32 cellular contexts compared by ENCODE assay signal in the genomic region with DNA sequence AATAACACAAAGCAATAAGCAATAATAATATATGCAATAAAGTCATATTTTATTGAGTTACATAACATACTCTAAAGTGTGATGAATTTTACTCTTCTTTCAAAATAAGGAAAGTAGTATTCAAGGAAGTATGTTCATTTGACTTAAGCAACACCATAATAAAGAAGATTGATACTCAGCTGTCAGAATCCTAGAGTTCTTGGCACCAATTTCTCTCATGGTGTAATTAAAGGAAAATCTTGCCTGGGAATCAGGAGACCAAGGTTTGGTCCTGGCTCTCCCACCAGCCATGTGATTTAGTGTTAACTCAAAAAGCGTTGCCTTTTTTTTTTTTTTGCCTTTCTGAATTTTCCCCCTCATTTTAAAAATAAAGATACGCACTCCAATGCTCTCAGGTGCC. TPM values are rescaled to one million over a fixed set of nuclear protein-coding genes. Genes with fewer than 3 reads are reported as not detected.
"Had no signal": no experiment of that assay in that cellular context is flagged by ENCODE, and none has a peak within 500 bp of the region (broad histone marks: within the 10 kb centered on the region; RNA-seq: fewer than 3 reads in every experiment).

No MANE protein-coding gene starts in this region.

- H3K27me3 ChIP-seq: adrenal gland, MG63, SJCRH30 had no signal

- H3K9me3 ChIP-seq: MG63, SJCRH30 had no signal

- H3K4me3 ChIP-seq: adrenal gland, MG63, SJCRH30, SK-N-MC had no signal

- H3K4me1 ChIP-seq: adrenal gland, SJCRH30 had no signal

- H3K36me3 ChIP-seq: adrenal gland, MG63, SJCRH30 had no signal

- H3K27ac ChIP-seq: adrenal gland, SJCRH30, SK-N-MC had no signal

- DNase-seq: activated CD4-positive, alpha-beta T cell treated with anti-CD3 and anti-CD28 coated beads for 36 hours; activated CD4-positive, alpha-beta T cell treated with anti-CD3 and anti-CD28 coated beads, Interleukin-2, amount 10 ng/mL, durations not matched to agents 7 days and 5 days; activated CD4-positive, alpha-beta T cell treated with anti-CD3 and anti-CD28 coated beads, Interleukin-2, amount 50 U/mL, for 48 hours; activated CD8-positive, alpha-beta memory T cell treated with anti-CD3 and anti-CD28 coated beads, Interleukin-2, amount 50 U/mL, for 4 hours; activated CD8-positive, alpha-beta T cell treated with anti-CD3 and anti-CD28 coated beads, Interleukin-2, amount 10 ng/mL, durations not matched to agents 7 days and 5 days; activated gamma-delta T cell treated with Interleukin-2 at 50 U/mL for 16 hours; activated naive CD4-positive, alpha-beta T cell treated with anti-CD3 and anti-CD28 coated beads for 36 hours; activated T-cell treated with anti-CD3 and anti-CD28 coated beads for 4 hours; activated T-cell treated with anti-CD3 and anti-CD28 coated beads, Interleukin-2, amount 50 U/mL, for 4 hours; adrenal gland; anterior cingulate cortex; caudate nucleus; Kasumi-1; KG1; MG63; NCI-H1048; NCI-H1436 treated with DMSO at 0.1 percent for 48 hours; NCI-H1694 treated with DMSO at 0.1 percent for 48 hours; NCI-H2029; NCI-H345; NCI-H524 treated with DMSO at 0.1 percent for 48 hours; NCI-H748 treated with DMSO at 0.1 percent for 48 hours; NK-92 treated with Interleukin-12 subunit alpha and Interleukin-12 subunit beta, amount 100 ng/mL, for 24 hours; OCI-M1; SHP77; SJCRH30 had no signal

- ATAC-seq: activated CD4-positive, alpha-beta T cell treated with anti-CD3 and anti-CD28 coated beads for 36 hours; activated CD4-positive, CD25-positive, alpha-beta regulatory T cell treated with anti-CD3 and anti-CD28 coated beads, Interleukin-2, amount 50 U/mL, for 24 hours; activated CD8-positive, alpha-beta T cell treated with anti-CD3 and anti-CD28 coated beads, Interleukin-2, amount 10 ng/mL, durations not matched to agents 7 days and 5 days; activated naive CD4-positive, alpha-beta T cell treated with anti-CD3 and anti-CD28 coated beads, Interleukin-2, amount 50 U/mL, for 72 hours; activated T-cell treated with anti-CD3 and anti-CD28 coated beads, Interleukin-2, amount 50 U/mL, for 4 hours had no signal

RNA-seq across cellular contexts. Expression of a gene that starts 17.1 kb away (rescaled TPM):
- total RNA-seq: activated CD4-positive, alpha-beta T cell treated with anti-CD3 and anti-CD28 coated beads for 36 hours; activated CD4-positive, alpha-beta T cell treated with anti-CD3 and anti-CD28 coated beads, Interleukin-2, amount 10 ng/mL, durations not matched to agents 7 days and 5 days; activated CD8-positive, alpha-beta T cell treated with anti-CD3 and anti-CD28 coated beads, Interleukin-2, amount 10 ng/mL, durations not matched to agents 7 days and 5 days; activated naive CD4-positive, alpha-beta T cell treated with anti-CD3 and anti-CD28 coated beads for 36 hours; activated naive CD4-positive, alpha-beta T cell treated with anti-CD3 and anti-CD28 coated beads, Interleukin-2, amount 50 U/mL, for 72 hours; activated T-cell treated with anti-CD3 and anti-CD28 coated beads, Interleukin-2, amount 50 U/mL, for 4 hours; activated T-helper 1 cell treated with anti-CD3 and anti-CD28 coated beads, Interleukin-12 subunit alpha, Interleukin-12 subunit beta, Interleukin-2, Interleukin-4 antibody, amounts not matched to agents 30 ng/mL and 10 ng/mL and 1 ng/mL, durations not matched to agents 14 hours and 24 hours and 36 hours; bronchial epithelial cell; NCI-H460 had no signal
